1 cellular context compared by ENCODE assay signal in the genomic region with DNA sequence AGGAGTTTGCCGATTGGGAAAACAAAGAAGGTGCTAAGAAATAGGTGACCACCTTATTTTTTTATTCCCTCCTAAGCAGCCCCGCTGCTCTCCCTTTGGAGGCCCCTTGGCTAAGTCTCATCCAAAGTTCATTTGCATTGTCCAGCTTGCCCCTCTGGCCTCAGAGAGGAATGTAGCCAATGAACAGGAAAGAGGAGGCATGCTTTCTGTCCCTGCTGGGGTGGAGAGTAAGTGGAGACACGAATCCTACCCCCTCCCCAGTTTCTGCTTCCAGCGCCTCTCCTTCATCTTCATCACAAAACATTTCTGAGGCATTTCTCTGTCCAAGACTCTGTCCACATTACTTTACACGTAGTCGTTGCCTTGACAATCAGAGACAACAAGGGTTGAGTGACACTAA.
TF ChIP-seq lines count a peak whose summit lies in the region.

No MANE protein-coding gene starts in this region.

TF ChIP-seq in GM23338, 12 proteins besides CTCF, POLR2A, EP300 and RAD21:
- no peak for TF ChIP-seq EZH2 (IDR thresholded peaks at IDR 0.05; ENCODE audit: low read depth, unreplicated experiment)
- TF ChIP-seq ETS1 (IDR thresholded peaks at IDR 0.05), result no peak
- no peak for TF ChIP-seq JUNB (IDR thresholded peaks at IDR 0.05; ENCODE audit: unreplicated experiment)
- no peak for TF ChIP-seq POLR2AphosphoS5 (IDR thresholded peaks at IDR 0.05; ENCODE audit: low read depth)
- no peak for TF ChIP-seq ZNF114 (CRISPR knock-in tag; IDR thresholded peaks at IDR 0.05)
- TF ChIP-seq, protein P1, sequence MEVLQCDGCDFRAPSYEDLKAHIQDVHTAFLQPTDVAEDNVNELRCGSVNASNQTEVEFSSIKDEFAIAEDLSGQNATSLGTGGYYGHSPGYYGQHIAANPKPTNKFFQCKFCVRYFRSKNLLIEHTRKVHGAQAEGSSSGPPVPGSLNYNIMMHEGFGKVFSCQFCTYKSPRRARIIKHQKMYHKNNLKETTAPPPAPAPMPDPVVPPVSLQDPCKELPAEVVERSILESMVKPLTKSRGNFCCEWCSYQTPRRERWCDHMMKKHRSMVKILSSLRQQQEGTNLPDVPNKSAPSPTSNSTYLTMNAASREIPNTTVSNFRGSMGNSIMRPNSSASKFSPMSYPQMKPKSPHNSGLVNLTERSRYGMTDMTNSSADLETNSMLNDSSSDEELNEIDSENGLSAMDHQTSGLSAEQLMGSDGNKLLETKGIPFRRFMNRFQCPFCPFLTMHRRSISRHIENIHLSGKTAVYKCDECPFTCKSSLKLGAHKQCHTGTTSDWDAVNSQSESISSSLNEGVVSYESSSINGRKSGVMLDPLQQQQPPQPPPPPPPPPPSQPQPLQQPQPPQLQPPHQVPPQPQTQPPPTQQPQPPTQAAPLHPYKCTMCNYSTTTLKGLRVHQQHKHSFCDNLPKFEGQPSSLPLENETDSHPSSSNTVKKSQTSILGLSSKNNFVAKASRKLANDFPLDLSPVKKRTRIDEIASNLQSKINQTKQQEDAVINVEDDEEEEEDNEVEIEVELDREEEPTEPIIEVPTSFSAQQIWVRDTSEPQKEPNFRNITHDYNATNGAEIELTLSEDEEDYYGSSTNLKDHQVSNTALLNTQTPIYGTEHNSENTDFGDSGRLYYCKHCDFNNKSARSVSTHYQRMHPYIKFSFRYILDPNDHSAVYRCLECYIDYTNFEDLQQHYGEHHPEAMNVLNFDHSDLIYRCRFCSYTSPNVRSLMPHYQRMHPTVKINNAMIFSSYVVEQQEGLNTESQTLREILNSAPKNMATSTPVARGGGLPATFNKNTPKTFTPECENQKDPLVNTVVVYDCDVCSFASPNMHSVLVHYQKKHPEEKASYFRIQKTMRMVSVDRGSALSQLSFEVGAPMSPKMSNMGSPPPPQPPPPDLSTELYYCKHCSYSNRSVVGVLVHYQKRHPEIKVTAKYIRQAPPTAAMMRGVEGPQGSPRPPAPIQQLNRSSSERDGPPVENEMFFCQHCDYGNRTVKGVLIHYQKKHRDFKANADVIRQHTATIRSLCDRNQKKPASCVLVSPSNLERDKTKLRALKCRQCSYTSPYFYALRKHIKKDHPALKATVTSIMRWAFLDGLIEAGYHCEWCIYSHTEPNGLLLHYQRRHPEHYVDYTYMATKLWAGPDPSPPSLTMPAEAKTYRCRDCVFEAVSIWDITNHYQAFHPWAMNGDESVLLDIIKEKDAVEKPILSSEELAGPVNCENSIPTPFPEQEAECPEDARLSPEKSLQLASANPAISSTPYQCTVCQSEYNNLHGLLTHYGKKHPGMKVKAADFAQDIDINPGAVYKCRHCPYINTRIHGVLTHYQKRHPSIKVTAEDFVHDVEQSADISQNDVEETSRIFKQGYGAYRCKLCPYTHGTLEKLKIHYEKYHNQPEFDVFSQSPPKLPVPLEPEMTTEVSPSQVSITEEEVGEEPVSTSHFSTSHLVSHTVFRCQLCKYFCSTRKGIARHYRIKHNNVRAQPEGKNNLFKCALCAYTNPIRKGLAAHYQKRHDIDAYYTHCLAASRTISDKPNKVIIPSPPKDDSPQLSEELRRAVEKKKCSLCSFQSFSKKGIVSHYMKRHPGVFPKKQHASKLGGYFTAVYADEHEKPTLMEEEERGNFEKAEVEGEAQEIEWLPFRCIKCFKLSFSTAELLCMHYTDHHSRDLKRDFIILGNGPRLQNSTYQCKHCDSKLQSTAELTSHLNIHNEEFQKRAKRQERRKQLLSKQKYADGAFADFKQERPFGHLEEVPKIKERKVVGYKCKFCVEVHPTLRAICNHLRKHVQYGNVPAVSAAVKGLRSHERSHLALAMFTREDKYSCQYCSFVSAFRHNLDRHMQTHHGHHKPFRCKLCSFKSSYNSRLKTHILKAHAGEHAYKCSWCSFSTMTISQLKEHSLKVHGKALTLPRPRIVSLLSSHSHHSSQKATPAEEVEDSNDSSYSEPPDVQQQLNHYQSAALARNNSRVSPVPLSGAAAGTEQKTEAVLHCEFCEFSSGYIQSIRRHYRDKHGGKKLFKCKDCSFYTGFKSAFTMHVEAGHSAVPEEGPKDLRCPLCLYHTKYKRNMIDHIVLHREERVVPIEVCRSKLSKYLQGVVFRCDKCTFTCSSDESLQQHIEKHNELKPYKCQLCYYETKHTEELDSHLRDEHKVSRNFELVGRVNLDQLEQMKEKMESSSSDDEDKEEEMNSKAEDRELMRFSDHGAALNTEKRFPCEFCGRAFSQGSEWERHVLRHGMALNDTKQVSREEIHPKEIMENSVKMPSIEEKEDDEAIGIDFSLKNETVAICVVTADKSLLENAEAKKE (CRISPR knock-in tag; IDR thresholded peaks at IDR 0.05), result no peak
- TF ChIP-seq ZNF331 (CRISPR knock-in tag; IDR thresholded peaks at IDR 0.05; ENCODE audit: low read depth), result no peak
- no peak for TF ChIP-seq STAT1 (IDR thresholded peaks at IDR 0.05; ENCODE audit: unreplicated experiment)
- no peak for TF ChIP-seq EZH2phosphoT487 (IDR thresholded peaks at IDR 0.05; ENCODE audit: unreplicated experiment)
- TF ChIP-seq REST (IDR thresholded peaks at IDR 0.05; ENCODE audit: unreplicated experiment), result no peak
- TF ChIP-seq NANOG (IDR thresholded peaks at IDR 0.05; ENCODE audit: borderline replicate concordance), result no peak
- TF ChIP-seq CREB1 (CRISPR knock-in tag; IDR thresholded peaks at IDR 0.05; ENCODE audit: low read depth), result no peak
